ENCODE assay signal across 1 cellular context in the genomic region with DNA sequence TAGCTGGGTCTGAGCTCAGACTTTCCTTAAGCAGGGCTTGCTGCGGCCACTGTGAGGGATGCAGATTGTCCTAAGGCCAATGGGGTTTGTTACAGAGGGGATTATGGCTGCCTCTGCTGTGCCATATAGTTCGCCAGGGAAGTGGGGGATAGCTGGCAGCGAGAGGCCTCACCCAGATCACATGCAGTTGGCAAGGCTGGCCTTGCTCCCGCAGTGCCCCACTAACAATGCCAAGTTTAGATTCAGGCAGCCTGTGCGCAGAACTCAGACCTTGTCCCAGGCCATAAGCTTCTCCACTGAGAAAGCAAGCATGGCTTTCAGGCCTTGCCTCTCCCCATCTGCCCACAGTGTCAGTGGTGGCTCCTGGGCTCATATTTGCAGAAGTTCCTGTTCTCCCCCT.
TF ChIP-seq lines count a peak whose summit lies in the region.

No MANE protein-coding gene starts in this region.

TF ChIP-seq in H1, 55 proteins besides CTCF, POLR2A, EP300 and RAD21:
- no peak for TF ChIP-seq RNF2 (IDR thresholded peaks at IDR 0.05; ENCODE audit: borderline replicate concordance, low read depth, low read length, missing control alignments, poor library complexity, severe bottlenecking)
- TF ChIP-seq GABPA (IDR thresholded peaks at IDR 0.05; ENCODE audit: borderline replicate concordance, insufficient read depth, low read length) = no peak
- no peak for TF ChIP-seq CTBP2 (IDR thresholded peaks at IDR 0.05; ENCODE audit: borderline replicate concordance, insufficient read depth, insufficient read length, low read length)
- no peak for TF ChIP-seq BACH1 (IDR thresholded peaks at IDR 0.05; ENCODE audit: low read length)
- no peak for TF ChIP-seq NRF1 (IDR thresholded peaks at IDR 0.05; ENCODE audit: low read depth, low read length)
- no peak for TF ChIP-seq KDM5A (IDR thresholded peaks at IDR 0.05; ENCODE audit: low read length)
TF ChIP-seq in H1: peak in this region for 0.
